In genomic region chr4:184818216-184818564, GRCh38 we compare ENCODE assay signal across 1 cellular context.
TF ChIP-seq lines count a peak whose summit lies in the region.

No MANE protein-coding gene starts in this region.

TF ChIP-seq in HepG2, 621 proteins besides CTCF, POLR2A, EP300 and RAD21 (continued from another document):
- TF ChIP-seq, protein P1, sequence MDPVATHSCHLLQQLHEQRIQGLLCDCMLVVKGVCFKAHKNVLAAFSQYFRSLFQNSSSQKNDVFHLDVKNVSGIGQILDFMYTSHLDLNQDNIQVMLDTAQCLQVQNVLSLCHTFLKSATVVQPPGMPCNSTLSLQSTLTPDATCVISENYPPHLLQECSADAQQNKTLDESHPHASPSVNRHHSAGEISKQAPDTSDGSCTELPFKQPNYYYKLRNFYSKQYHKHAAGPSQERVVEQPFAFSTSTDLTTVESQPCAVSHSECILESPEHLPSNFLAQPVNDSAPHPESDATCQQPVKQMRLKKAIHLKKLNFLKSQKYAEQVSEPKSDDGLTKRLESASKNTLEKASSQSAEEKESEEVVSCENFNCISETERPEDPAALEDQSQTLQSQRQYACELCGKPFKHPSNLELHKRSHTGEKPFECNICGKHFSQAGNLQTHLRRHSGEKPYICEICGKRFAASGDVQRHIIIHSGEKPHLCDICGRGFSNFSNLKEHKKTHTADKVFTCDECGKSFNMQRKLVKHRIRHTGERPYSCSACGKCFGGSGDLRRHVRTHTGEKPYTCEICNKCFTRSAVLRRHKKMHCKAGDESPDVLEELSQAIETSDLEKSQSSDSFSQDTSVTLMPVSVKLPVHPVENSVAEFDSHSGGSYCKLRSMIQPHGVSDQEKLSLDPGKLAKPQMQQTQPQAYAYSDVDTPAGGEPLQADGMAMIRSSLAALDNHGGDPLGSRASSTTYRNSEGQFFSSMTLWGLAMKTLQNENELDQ (CRISPR knock-in tag; IDR thresholded peaks at IDR 0.05; ENCODE audit: borderline replicate concordance): no peak
- TF ChIP-seq ZNF24 (IDR thresholded peaks at IDR 0.05) (no peak), PHF21A (CRISPR knock-in tag; IDR thresholded peaks at IDR 0.05) (no peak), ZNF460 (CRISPR knock-in tag; IDR thresholded peaks at IDR 0.05; ENCODE audit: borderline replicate concordance) (no peak), ZNF451 (CRISPR knock-in tag; IDR thresholded peaks at IDR 0.05) (no peak), ISX (CRISPR knock-in tag; conservative IDR thresholded peaks at IDR 0.05) (no peak)
- TF ChIP-seq, protein P2, sequence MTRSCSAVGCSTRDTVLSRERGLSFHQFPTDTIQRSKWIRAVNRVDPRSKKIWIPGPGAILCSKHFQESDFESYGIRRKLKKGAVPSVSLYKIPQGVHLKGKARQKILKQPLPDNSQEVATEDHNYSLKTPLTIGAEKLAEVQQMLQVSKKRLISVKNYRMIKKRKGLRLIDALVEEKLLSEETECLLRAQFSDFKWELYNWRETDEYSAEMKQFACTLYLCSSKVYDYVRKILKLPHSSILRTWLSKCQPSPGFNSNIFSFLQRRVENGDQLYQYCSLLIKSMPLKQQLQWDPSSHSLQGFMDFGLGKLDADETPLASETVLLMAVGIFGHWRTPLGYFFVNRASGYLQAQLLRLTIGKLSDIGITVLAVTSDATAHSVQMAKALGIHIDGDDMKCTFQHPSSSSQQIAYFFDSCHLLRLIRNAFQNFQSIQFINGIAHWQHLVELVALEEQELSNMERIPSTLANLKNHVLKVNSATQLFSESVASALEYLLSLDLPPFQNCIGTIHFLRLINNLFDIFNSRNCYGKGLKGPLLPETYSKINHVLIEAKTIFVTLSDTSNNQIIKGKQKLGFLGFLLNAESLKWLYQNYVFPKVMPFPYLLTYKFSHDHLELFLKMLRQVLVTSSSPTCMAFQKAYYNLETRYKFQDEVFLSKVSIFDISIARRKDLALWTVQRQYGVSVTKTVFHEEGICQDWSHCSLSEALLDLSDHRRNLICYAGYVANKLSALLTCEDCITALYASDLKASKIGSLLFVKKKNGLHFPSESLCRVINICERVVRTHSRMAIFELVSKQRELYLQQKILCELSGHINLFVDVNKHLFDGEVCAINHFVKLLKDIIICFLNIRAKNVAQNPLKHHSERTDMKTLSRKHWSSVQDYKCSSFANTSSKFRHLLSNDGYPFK (CRISPR knock-in tag; IDR thresholded peaks at IDR 0.05; ENCODE audit: borderline replicate concordance): no peak
- TF ChIP-seq, protein P3, sequence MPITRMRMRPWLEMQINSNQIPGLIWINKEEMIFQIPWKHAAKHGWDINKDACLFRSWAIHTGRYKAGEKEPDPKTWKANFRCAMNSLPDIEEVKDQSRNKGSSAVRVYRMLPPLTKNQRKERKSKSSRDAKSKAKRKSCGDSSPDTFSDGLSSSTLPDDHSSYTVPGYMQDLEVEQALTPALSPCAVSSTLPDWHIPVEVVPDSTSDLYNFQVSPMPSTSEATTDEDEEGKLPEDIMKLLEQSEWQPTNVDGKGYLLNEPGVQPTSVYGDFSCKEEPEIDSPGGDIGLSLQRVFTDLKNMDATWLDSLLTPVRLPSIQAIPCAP (CRISPR knock-in tag; IDR thresholded peaks at IDR 0.05; ENCODE audit: low read depth): no peak
- TF ChIP-seq, protein P4, sequence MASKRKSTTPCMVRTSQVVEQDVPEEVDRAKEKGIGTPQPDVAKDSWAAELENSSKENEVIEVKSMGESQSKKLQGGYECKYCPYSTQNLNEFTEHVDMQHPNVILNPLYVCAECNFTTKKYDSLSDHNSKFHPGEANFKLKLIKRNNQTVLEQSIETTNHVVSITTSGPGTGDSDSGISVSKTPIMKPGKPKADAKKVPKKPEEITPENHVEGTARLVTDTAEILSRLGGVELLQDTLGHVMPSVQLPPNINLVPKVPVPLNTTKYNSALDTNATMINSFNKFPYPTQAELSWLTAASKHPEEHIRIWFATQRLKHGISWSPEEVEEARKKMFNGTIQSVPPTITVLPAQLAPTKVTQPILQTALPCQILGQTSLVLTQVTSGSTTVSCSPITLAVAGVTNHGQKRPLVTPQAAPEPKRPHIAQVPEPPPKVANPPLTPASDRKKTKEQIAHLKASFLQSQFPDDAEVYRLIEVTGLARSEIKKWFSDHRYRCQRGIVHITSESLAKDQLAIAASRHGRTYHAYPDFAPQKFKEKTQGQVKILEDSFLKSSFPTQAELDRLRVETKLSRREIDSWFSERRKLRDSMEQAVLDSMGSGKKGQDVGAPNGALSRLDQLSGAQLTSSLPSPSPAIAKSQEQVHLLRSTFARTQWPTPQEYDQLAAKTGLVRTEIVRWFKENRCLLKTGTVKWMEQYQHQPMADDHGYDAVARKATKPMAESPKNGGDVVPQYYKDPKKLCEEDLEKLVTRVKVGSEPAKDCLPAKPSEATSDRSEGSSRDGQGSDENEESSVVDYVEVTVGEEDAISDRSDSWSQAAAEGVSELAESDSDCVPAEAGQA (IDR thresholded peaks at IDR 0.05; ENCODE audit: low read depth): no peak
- TF ChIP-seq, protein P4 (CRISPR knock-in tag; IDR thresholded peaks at IDR 0.05; ENCODE audit: borderline replicate concordance): no peak
